ENCODE assay signal across 8 cellular contexts in genomic region chr12:12890815-12891645, GRCh38. TPM values are rescaled to one million over a fixed set of nuclear protein-coding genes. Genes with fewer than 3 reads are reported as not detected.
DNase-seq lines count a peak whose midpoint lies in the region; ATAC-seq and TF ChIP-seq lines count a peak whose summit lies in the region.

A gene with protein sequence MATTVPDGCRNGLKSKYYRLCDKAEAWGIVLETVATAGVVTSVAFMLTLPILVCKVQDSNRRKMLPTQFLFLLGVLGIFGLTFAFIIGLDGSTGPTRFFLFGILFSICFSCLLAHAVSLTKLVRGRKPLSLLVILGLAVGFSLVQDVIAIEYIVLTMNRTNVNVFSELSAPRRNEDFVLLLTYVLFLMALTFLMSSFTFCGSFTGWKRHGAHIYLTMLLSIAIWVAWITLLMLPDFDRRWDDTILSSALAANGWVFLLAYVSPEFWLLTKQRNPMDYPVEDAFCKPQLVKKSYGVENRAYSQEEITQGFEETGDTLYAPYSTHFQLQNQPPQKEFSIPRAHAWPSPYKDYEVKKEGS (plus strand): TSS chr12:12891562. CDS start chr12:12908250, 16,688 bp downstream.

- in situ Hi-C loops in KBM-7 (cut with MboI; ENCODE audit: low pct_unique_long_range_greater_than_20kb, low sequenced_read_pairs), result no loop called here

- peaks cover 0 to 6% (median 2%) of the 10 kb centered on the region in 7 donors for H3K9me3 Mint-ChIP-seq in CD14-positive monocyte

- no peak within 1 kb of the TSS for H4K8ac ChIP-seq in neuronal stem cell (ENCODE audit: low read depth, low read length)

- H3K27ac Mint-ChIP-seq in CD14-positive monocyte, result peak within 1 kb of the TSS in 5 of 7 donors; percentile 23 to 82 (median 50)

- no peak within 1 kb of the TSS for H3K4ac ChIP-seq in neuronal stem cell (ENCODE audit: low read length)

- H3K27ac ChIP-seq in neuronal stem cell (replicated peaks; ENCODE audit: low read length), result no peak within 1 kb of the TSS

- no peaks in the 10 kb centered on the region for H3K9me3 ChIP-seq in neuronal stem cell (replicated peaks in 1 of 2; ENCODE audit: control insufficient read depth in 2 of 2, insufficient read depth in 1 of 2, low read depth in 1 of 2, low read length in 2 of 2)

- ATAC-seq in HG03135 (IDR thresholded peaks at IDR 0.05; ENCODE audit: unreplicated experiment), result no peak

- no peak within 1 kb of the TSS for H2BK120ac ChIP-seq in neuronal stem cell (ENCODE audit: low read depth, low read length)

- no peak within 1 kb of the TSS for H2BK12ac ChIP-seq in neuronal stem cell (ENCODE audit: low read length)

- no CpG with 5 or more reads among the region's 46 CpGs for WGBS in neuronal stem cell (ENCODE audit: extremely low coverage in 2 of 2, insufficient read length in 2 of 2, insufficient replicate concordance in 1 of 2), 2 donors

- peaks cover 3 to 5% of the 10 kb centered on the region in 2 donors for H3K4me1 ChIP-seq in neuronal stem cell (ENCODE audit: control insufficient read depth in 2 of 2, insufficient read depth in 1 of 2, low read depth in 1 of 2, low read length in 2 of 2)

- H3K4me2 ChIP-seq in neuronal stem cell (ENCODE audit: insufficient read depth, low read length, poor library complexity, severe bottlenecking), result peak within 1 kb of the TSS; percentile 92

- H3K27me3 Mint-ChIP-seq in CD14-positive monocyte (ENCODE audit: low read depth in 3 of 3), result peaks cover 36 to 58% (median 41%) of the 10 kb centered on the region in 3 donors

- H3K36me3 ChIP-seq in H7 (replicated peaks; ENCODE audit: control insufficient read depth, insufficient read depth, low read length), result no peaks in the 10 kb centered on the region
- H3K36me3 ChIP-seq in neuronal stem cell (replicated peaks in 1 of 2; ENCODE audit: control insufficient read depth in 2 of 2, insufficient read depth in 2 of 2, low read length in 2 of 2), result no peaks in the 10 kb centered on the region

- peak within 1 kb of the TSS; percentile 92 for H2AFZ ChIP-seq in neuronal stem cell (ENCODE audit: low read length)

- H3K4me1 Mint-ChIP-seq in CD14-positive monocyte, result peaks cover 16% of the 10 kb centered on the region

- H2AK5ac ChIP-seq in neuronal stem cell (ENCODE audit: low read depth, low read length), result peak within 1 kb of the TSS; percentile 20

- H4K91ac ChIP-seq in neuronal stem cell (ENCODE audit: low read depth, low read length, poor library complexity), result no peak within 1 kb of the TSS

- no peak within 1 kb of the TSS for H2BK15ac ChIP-seq in neuronal stem cell (ENCODE audit: low read length)

- H3K4me3 ChIP-seq in H7 (ENCODE audit: insufficient read depth, low read depth, low read length) (peak within 1 kb of the TSS; percentile 67), neuronal stem cell (ENCODE audit: low read length in 2 of 2) (peak within 1 kb of the TSS; percentile 41 to 75)

- H3K18ac ChIP-seq in neuronal stem cell (ENCODE audit: low read length), result peak within 1 kb of the TSS; percentile 69

- intact Hi-C loops in CD14-positive monocyte (cut with micrococcal nuclease) (no loop called here), head of caudate nucleus (cut with DNase I) (no loop called here)

- H3K36me3 Mint-ChIP-seq in CD14-positive monocyte, result no peaks in the 10 kb centered on the region

- no peak for TF ChIP-seq CTCF in CD14-positive monocyte (IDR thresholded peaks at IDR 0.05)

- peak within 1 kb of the TSS; percentile 68 to 90 for H3K4me3 Mint-ChIP-seq in CD14-positive monocyte

- DNase-seq in CD14-positive monocyte (ENCODE audit: low spot score) (peak; percentile 87), H7 (peak; percentile 80), OCI-M1 (lab: John Stamatoyannopoulos, UW) (peak; percentile 34), head of caudate nucleus (peak in 40 of 42 donors; percentile 16 to 66 (median 37)), neuronal stem cell (ENCODE audit: low spot score) (no peak), KBM-7 (no peak)
- peak; percentile 6 for DNase-seq in activated naive CD8-positive, alpha-beta T cell treated with anti-CD3 and anti-CD28 coated beads, Interleukin-2, amount 50 U/mL, for 16 hours (ENCODE audit: low read depth, low spot score)

- H3K14ac ChIP-seq in neuronal stem cell (ENCODE audit: low read length), result no peak within 1 kb of the TSS

- no peak within 1 kb of the TSS for H3K9ac ChIP-seq in neuronal stem cell (ENCODE audit: low read depth, low read length, poor library complexity)

- H3K23ac ChIP-seq in neuronal stem cell (ENCODE audit: low read depth, low read length, poor library complexity), result no peak within 1 kb of the TSS

- no peak within 1 kb of the TSS for H2BK5ac ChIP-seq in neuronal stem cell (ENCODE audit: low read length)

- H3K79me1 ChIP-seq in neuronal stem cell (ENCODE audit: low read depth, low read length), result no peaks in the 10 kb centered on the region

- H3K27me3 ChIP-seq in H7 (ENCODE audit: control insufficient read depth, insufficient read depth, low read length) (peaks cover 31% of the 10 kb centered on the region), neuronal stem cell (ENCODE audit: control insufficient read depth in 3 of 3, insufficient read depth in 3 of 3, low read depth in 1 of 3, low read length in 3 of 3) (peaks cover 6 to 64% (median 35%) of the 10 kb centered on the region in 3 experiments)

RNA-seq across cellular contexts. Expression of the gene that starts here (rescaled TPM):
- not detected for polyA plus RNA-seq in CD14-positive monocyte
- total RNA-seq in H7 (2014; rRNA removed; shearing (Covaris generic)), result 0.07 TPM in 1 of 2 replicates, not detected in the other
- not detected for polyA plus RNA-seq in neuronal stem cell (2013, experiment 1 of 2)
- polyA plus RNA-seq in neuronal stem cell (2013, experiment 2 of 2), result not detected

Comparison
In these comparisons a context has a peak if more than half of its experiments do, and no peak if none do; other contexts are left out.
1. Peak in DNase-seq in CD14-positive monocyte; RNA of the gene not detected or under 1 TPM.
2. Peak in DNase-seq and H3K4me3 ChIP-seq in H7; RNA of the gene not detected or under 1 TPM.
3. DNase-seq: peak in OCI-M1 (single experiment), activated naive CD8-positive, alpha-beta T cell treated with anti-CD3 and anti-CD28 coated beads, Interleukin-2, amount 50 U/mL, for 16 hours (single experiment) and head of caudate nucleus (40 of 42); none in neuronal stem cell (single experiment) and KBM-7 (single experiment).